In genomic region chr3:9270704-9271103, GRCh38 we compare ENCODE assay signal across 10 cellular contexts.
"Had no signal": no experiment of that assay in that cellular context is flagged by ENCODE, and none has a peak within 500 bp of the region (broad histone marks: within the 10 kb centered on the region; RNA-seq: fewer than 3 reads in every experiment).

No MANE protein-coding gene starts in this region.

- H3K4me3 ChIP-seq: GM23248, HAP-1 had no signal

- ATAC-seq: HCT116, HepG2 had no signal

- H3K4me1 ChIP-seq: HAP-1 had no signal

- DNase-seq: GM23248, GOT3, H7, HFFc6, KBM-7 had no signal

- H3K36me3 Mint-ChIP-seq: IgD-negative memory B cell had no signal

- H3K4me1 Mint-ChIP-seq: IgD-negative memory B cell had no signal

- H3K27ac Mint-ChIP-seq: HFFc6, IgD-negative memory B cell had no signal

- H3K36me3 ChIP-seq: HAP-1 had no signal

- H3K4me3 Mint-ChIP-seq: HFFc6, IgD-negative memory B cell had no signal

- H3K27ac ChIP-seq: GM23248, HL-60 had no signal

- H3K9me3 ChIP-seq: HAP-1 had no signal
